Comparison of ENCODE assay signal across 1 cellular context in genomic region chr13:46168818-46169217, GRCh38.
TF ChIP-seq lines count a peak whose summit lies in the region.

No MANE protein-coding gene starts in this region.

TF ChIP-seq in HepG2, 621 proteins besides CTCF, POLR2A, EP300 and RAD21:
- TF ChIP-seq IRX3 (CRISPR knock-in tag; IDR thresholded peaks at IDR 0.05; ENCODE audit: borderline replicate concordance, low read depth) = no peak
- TF ChIP-seq RARA (CRISPR knock-in tag; IDR thresholded peaks at IDR 0.05) = no peak
- TF ChIP-seq MLLT10 (CRISPR knock-in tag; IDR thresholded peaks at IDR 0.05) = no peak
- TF ChIP-seq TOPORS (CRISPR knock-in tag; IDR thresholded peaks at IDR 0.05) = no peak
- TF ChIP-seq KLF6 (CRISPR knock-in tag; IDR thresholded peaks at IDR 0.05) = no peak
- no peak for TF ChIP-seq ZBTB21 (CRISPR knock-in tag; IDR thresholded peaks at IDR 0.05)
